8 cellular contexts compared by ENCODE assay signal in genomic region chr6:14665827-14666724, GRCh38.
DNase-seq lines count a peak whose midpoint lies in the region; ATAC-seq and TF ChIP-seq lines count a peak whose summit lies in the region.

No MANE protein-coding gene starts in this region.

- no peak overlapping the region for H2AFZ ChIP-seq in ACC112 (ENCODE audit: low read length, unreplicated experiment)

- no peaks in the 10 kb centered on the region for H3K27me3 ChIP-seq in ACC112 (ENCODE audit: insufficient read depth, low read length)
- H3K27me3 ChIP-seq in cardiac muscle cell: no peaks in the 10 kb centered on the region

- H3K4me3 ChIP-seq in ACC112 (ENCODE audit: low read depth, low read length) (no peak overlapping the region), cardiac muscle cell (no peak overlapping the region)

- TF ChIP-seq CTCF in cardiac muscle cell (IDR thresholded peaks at IDR 0.05; ENCODE audit: low read depth, low read length): no peak

- H3K4me1 ChIP-seq in ACC112 (ENCODE audit: control insufficient read depth, insufficient read depth, low read length, unreplicated experiment) (peaks cover 26% of the 10 kb centered on the region), cardiac muscle cell (ENCODE audit: low read depth) (peaks cover 14% of the 10 kb centered on the region)

- H3K9me3 ChIP-seq in cardiac muscle cell (ENCODE audit: low read depth): no peaks in the 10 kb centered on the region

- H3K36me3 ChIP-seq in ACC112 (ENCODE audit: insufficient read depth, low read length): no peaks in the 10 kb centered on the region
- H3K36me3 ChIP-seq in cardiac muscle cell: no peaks in the 10 kb centered on the region

- H3K27ac ChIP-seq in ACC112 (ENCODE audit: low read depth, low read length): peak overlapping the region; percentile 79
- no peak overlapping the region for H3K27ac ChIP-seq in cardiac muscle cell

- DNase-seq in GM19240 (ENCODE audit: insufficient read length, low spot score) (peak; percentile 8), T1000 (lab: John Stamatoyannopoulos, UW) (peak; percentile 81), cardiac muscle cell (ENCODE audit: low read depth in 1 of 2, low spot score in 1 of 2) (peak; percentile 42 to 92), NCI-H510A treated with DMSO at 0.1 percent for 48 hours (lab: John Stamatoyannopoulos, UW) (no peak), cortex of kidney (lab: John Stamatoyannopoulos, UW) (no peak)

- ATAC-seq in HG03342 (IDR thresholded peaks at IDR 0.05; ENCODE audit: unreplicated experiment): no peak
- ATAC-seq in GM19328 (IDR thresholded peaks at IDR 0.05; ENCODE audit: unreplicated experiment): no peak

- H3K79me2 ChIP-seq in ACC112 (ENCODE audit: control insufficient read depth, insufficient read depth, low read length, unreplicated experiment): no peaks in the 10 kb centered on the region

Comparison
In these comparisons a context has a peak if more than half of its experiments do, and no peak if none do; other contexts are left out.
1. DNase-seq: peak in GM19240 (single experiment), T1000 (single experiment) and cardiac muscle cell (2 of 2); none in NCI-H510A treated with DMSO at 0.1 percent for 48 hours (single experiment) and cortex of kidney (single experiment).